ENCODE assay signal across 22 cellular contexts in the genomic region with DNA sequence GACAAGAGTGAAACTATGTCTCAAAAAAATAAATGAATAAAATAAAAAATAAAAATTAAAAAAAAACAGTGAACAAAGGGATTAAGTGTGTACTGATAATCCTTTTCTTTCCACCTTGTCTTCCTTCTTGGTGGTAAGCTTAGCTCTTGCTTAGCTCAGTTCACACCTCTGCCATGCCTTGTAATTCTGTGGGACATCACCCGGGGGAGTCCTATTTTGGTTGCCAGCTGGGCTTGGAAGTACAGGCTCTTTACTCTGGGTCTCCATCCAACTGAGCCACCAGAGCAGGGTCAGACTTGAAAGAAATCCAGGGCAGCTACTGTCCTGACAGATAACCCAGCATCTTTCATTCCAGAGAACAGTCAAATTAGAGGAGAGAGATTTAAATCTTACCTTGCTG.
DNase-seq lines count a peak whose midpoint lies in the region; ATAC-seq, FAIRE-seq and TF ChIP-seq lines count a peak whose summit lies in the region.
"Had no signal": no experiment of that assay in that cellular context is flagged by ENCODE, and none has a peak within 500 bp of the region (broad histone marks: within the 10 kb centered on the region; RNA-seq: fewer than 3 reads in every experiment).

No MANE protein-coding gene starts in this region.

- no peaks in the 10 kb centered on the region for H3K27me3 ChIP-seq in HUES64 (ENCODE audit: insufficient read depth, low read length)
- no peaks in the 10 kb centered on the region for H3K27me3 ChIP-seq in H1 (replicated peaks in 1 of 4; ENCODE audit: control insufficient read depth in 3 of 4, extremely low read depth in 1 of 4, insufficient read depth in 3 of 4, low read length in 3 of 4)
- H3K27me3 ChIP-seq in osteoblast (ENCODE audit: insufficient read depth, low read length): no peaks in the 10 kb centered on the region
- no peaks in the 10 kb centered on the region for H3K27me3 ChIP-seq in right lobe of liver
- H3K27me3 ChIP-seq: BE2C; BLaER1 treated with 17β-estradiol and CSF1 and Interleukin-3, amounts not matched to agents 10 nM and 100 nM had no signal

- no peak overlapping the region for H2AK5ac ChIP-seq in H1 (ENCODE audit: low read depth, low read length)

- no peak overlapping the region for H4K5ac ChIP-seq in H1 (ENCODE audit: insufficient read length, low read depth, low read length)

- DNase-seq in H1 (ENCODE audit: low read depth in 1 of 2, low spot score in 2 of 2) (no peak), iPS-NIHi7 (ENCODE audit: extremely low spot score) (peak; percentile 13), osteoblast (ENCODE audit: insufficient read length, low spot score, missing footprints) (peak; percentile 66), NCI-H2029 treated with DMSO at 0.1 percent for 48 hours (lab: John Stamatoyannopoulos, UW) (no peak), right lobe of liver (no peak), AG20443 (ENCODE audit: low spot score) (no peak)
- DNase-seq: AML-193; BE2C; Calu3; CD4-positive, alpha-beta T cell; COR-L47; DMS53; DMS79 treated with DMSO at 0.1 percent for 48 hours; GF-D8; HFFc6 had no signal

- no peak overlapping the region for H2BK120ac ChIP-seq in H1 (replicated peaks; ENCODE audit: low read depth, low read length)

- no peak overlapping the region for H3K4ac ChIP-seq in H1 (replicated peaks; ENCODE audit: insufficient read length, low read depth, low read length)

- H2BK15ac ChIP-seq in H1 (ENCODE audit: low read length): no peak overlapping the region

- H3K36me3 ChIP-seq in HUES64 (ENCODE audit: insufficient read depth, low read length) (no peaks in the 10 kb centered on the region), H1 (ENCODE audit: control insufficient read depth in 2 of 4, insufficient read depth in 4 of 4, low read length in 3 of 4) (no peaks in the 10 kb centered on the region; a peak in 1 of 8 replicates), osteoblast (ENCODE audit: insufficient read depth, low read length) (no peaks in the 10 kb centered on the region), right lobe of liver (no peaks in the 10 kb centered on the region)
- H3K36me3 ChIP-seq: BE2C; BLaER1 treated with 17β-estradiol and CSF1 and Interleukin-3, amounts not matched to agents 10 nM and 100 nM; HAP-1 had no signal

- peak overlapping the region; percentile 5; the same call in 1 of the 2 replicates for H3K27ac ChIP-seq in HUES64 (ENCODE audit: low read depth, low read length)
- no peak overlapping the region for H3K27ac ChIP-seq in H1 (ENCODE audit: low read depth, low read length)
- H3K27ac ChIP-seq in osteoblast (ENCODE audit: low read depth, low read length): no peak overlapping the region
- H3K27ac ChIP-seq in right lobe of liver: no peak overlapping the region
- H3K27ac ChIP-seq: BLaER1 treated with 17β-estradiol and CSF1 and Interleukin-3, amounts not matched to agents 10 nM and 100 nM had no signal

- 100% methylated on average over 1 of the region's 1 CpG for WGBS in HUES64
- 83% methylated on average over 1 of the region's 1 CpG; no CpG with 5 or more reads in 1 of the 2 experiments for WGBS in H1 (ENCODE audit: extremely low coverage in 1 of 2, insufficient coverage in 1 of 2, insufficient read length in 1 of 2, insufficient replicate concordance in 2 of 2, low coverage in 1 of 2, low lambda C conversion rate in 2 of 2, missing lambda C conversion rate in 1 of 2), 2 experiments
- whole genome bisulfite sequencing in right lobe of liver (ENCODE audit: insufficient coverage, low coverage, low lambda C conversion rate, missing lambda C conversion rate): 82% methylated on average over 1 of the region's 1 CpG

- H3K4me1 ChIP-seq in HUES64 (ENCODE audit: insufficient read depth, low read length) (peaks cover 9% of the 10 kb centered on the region; the same call in 1 of the 2 replicates), H1 (replicated peaks in 1 of 4; ENCODE audit: control insufficient read depth in 3 of 4, insufficient read depth in 4 of 4, low read length in 3 of 4) (no peaks in the 10 kb centered on the region), osteoblast (ENCODE audit: insufficient read depth, low read length) (no peaks in the 10 kb centered on the region), right lobe of liver (no peaks in the 10 kb centered on the region)
- H3K4me1 ChIP-seq: BE2C; BLaER1 treated with 17β-estradiol and CSF1 and Interleukin-3, amounts not matched to agents 10 nM and 100 nM; HAP-1 had no signal

- H3K4me3 ChIP-seq in HUES64 (ENCODE audit: low read length) (no peak overlapping the region), H1 (ENCODE audit: extremely low read depth in 1 of 4, insufficient read depth in 2 of 4, low read depth in 3 of 4, low read length in 4 of 4) (no peak overlapping the region), osteoblast (ENCODE audit: insufficient read depth, low read length) (no peak overlapping the region), right lobe of liver (no peak overlapping the region)
- H3K4me3 ChIP-seq: BLaER1 treated with 17β-estradiol and CSF1 and Interleukin-3, amounts not matched to agents 10 nM and 100 nM; GM23338; HAP-1 had no signal

- POLR2A ChIA-PET in H1 (lab: Charles Lee; ENCODE audit: partially characterized antibody): no interaction called here

- H3K4me2 ChIP-seq in H1 (ENCODE audit: insufficient read depth in 1 of 2, low read depth in 2 of 2, low read length in 2 of 2): no peak overlapping the region
- H3K4me2 ChIP-seq in osteoblast (ENCODE audit: insufficient read depth, low read length): no peak overlapping the region
- H3K4me2 ChIP-seq: BLaER1 treated with 17β-estradiol and CSF1 and Interleukin-3, amounts not matched to agents 10 nM and 100 nM had no signal

- no peak for TF ChIP-seq EP300 in H1 (IDR thresholded peaks at IDR 0.05; ENCODE audit: borderline replicate concordance in 1 of 2, low read depth in 2 of 2, low read length in 2 of 2)

- no peak overlapping the region for H3K23ac ChIP-seq in H1 (ENCODE audit: insufficient read length)

- TF ChIP-seq POLR2A in H1 (IDR thresholded peaks at IDR 0.05; ENCODE audit: control extremely low read depth in 1 of 2, low read depth in 2 of 2, low read length in 2 of 2) (no peak), right lobe of liver (IDR thresholded peaks at IDR 0.05) (no peak)

- H3K9ac ChIP-seq in HUES64 (ENCODE audit: low read depth, low read length) (no peak overlapping the region), H1 (replicated peaks in 1 of 4; ENCODE audit: extremely low read depth in 1 of 4, low read depth in 3 of 4, low read length in 3 of 4) (no peak overlapping the region)
- H3K9ac ChIP-seq: BLaER1 treated with 17β-estradiol and CSF1 and Interleukin-3, amounts not matched to agents 10 nM and 100 nM had no signal

- no peak overlapping the region for H4K8ac ChIP-seq in H1 (ENCODE audit: extremely low read depth, insufficient read depth, low read length)

- intact Hi-C loops in right lobe of liver (cut with DNase I): no loop called here

- no peaks in the 10 kb centered on the region for H3K23me2 ChIP-seq in H1 (ENCODE audit: low read depth, low read length)

- H3K9me3 ChIP-seq in HUES64 (ENCODE audit: insufficient read depth, low read depth, low read length) (peaks cover 5% of the 10 kb centered on the region; the same call in 1 of the 2 replicates), H1 (ENCODE audit: insufficient read depth in 2 of 2, low read depth in 1 of 2, low read length in 1 of 2) (peaks cover 0 to 4% of the 10 kb centered on the region in 2 experiments; a peak in 1 of 4 replicates), osteoblast (ENCODE audit: low read depth, low read length) (no peaks in the 10 kb centered on the region), right lobe of liver (no peaks in the 10 kb centered on the region)
- H3K9me3 ChIP-seq: BE2C, HAP-1 had no signal

- CTCF ChIA-PET in H1 (lab: Charles Lee; ENCODE audit: partially characterized antibody): no interaction called here

- H2AFZ ChIP-seq in H1 (ENCODE audit: low read length) (no peak overlapping the region), osteoblast (ENCODE audit: low read length) (no peak overlapping the region)
- H2AFZ ChIP-seq: GM23338 had no signal

- H3K79me2 ChIP-seq in H1 (ENCODE audit: control insufficient read depth in 1 of 2, insufficient read depth in 2 of 2, low read length in 2 of 2) (no peaks in the 10 kb centered on the region), osteoblast (ENCODE audit: insufficient read depth, low read length) (no peaks in the 10 kb centered on the region)

- no peak overlapping the region for H3K56ac ChIP-seq in H1 (replicated peaks; ENCODE audit: insufficient read length, low read depth, low read length)

- no peak overlapping the region; the same call in 1 of the 2 replicates for H3K18ac ChIP-seq in H1 (ENCODE audit: extremely low read depth, low read length)

- no peak for FAIRE-seq in H1 (lab: Jason Lieb, UNC)
- FAIRE-seq: GM12891, GM18507, H54 had no signal

- no peak for TF ChIP-seq RAD21 in H1 (IDR thresholded peaks at IDR 0.05 in 1 of 2, conservative IDR thresholded peaks at IDR 0.05 in 1 of 2; ENCODE audit: low read depth in 2 of 2, low read length in 2 of 2)

- H3K14ac ChIP-seq in H1 (ENCODE audit: insufficient read length): no peak overlapping the region

- H2BK12ac ChIP-seq in H1 (ENCODE audit: low read depth, low read length): no peak overlapping the region

- no peak for ATAC-seq in right lobe of liver
- ATAC-seq: GM23338 had no signal

- H2BK20ac ChIP-seq in H1 (ENCODE audit: low read length): no peak overlapping the region

- H4K91ac ChIP-seq in H1 (replicated peaks; ENCODE audit: insufficient read length, low read length): no peak overlapping the region

- no peaks in the 10 kb centered on the region for H4K20me1 ChIP-seq in H1 (replicated peaks in 1 of 2; ENCODE audit: control insufficient read depth in 1 of 2, insufficient read depth in 2 of 2, low read length in 2 of 2)
- no peaks in the 10 kb centered on the region for H4K20me1 ChIP-seq in osteoblast (ENCODE audit: insufficient read depth, low read length)
- H4K20me1 ChIP-seq: BLaER1 treated with 17β-estradiol and CSF1 and Interleukin-3, amounts not matched to agents 10 nM and 100 nM had no signal

- no peaks in the 10 kb centered on the region for H3K79me1 ChIP-seq in H1 (ENCODE audit: low read depth, low read length)

- TF ChIP-seq CTCF in H1 (IDR thresholded peaks at IDR 0.05; ENCODE audit: control extremely low read depth in 1 of 3, insufficient read depth in 1 of 3, low read depth in 1 of 3, low read length in 3 of 3): no peak
- TF ChIP-seq CTCF in osteoblast (IDR thresholded peaks at IDR 0.05; ENCODE audit: extremely low read depth, low read depth, low read length): no peak
- TF ChIP-seq CTCF in right lobe of liver (IDR thresholded peaks at IDR 0.05): no peak

- H2BK5ac ChIP-seq in H1 (ENCODE audit: low read depth, low read length): peak overlapping the region; percentile 44; the same call in 1 of the 2 replicates

TF ChIP-seq in H1, 55 proteins besides CTCF, POLR2A, EP300 and RAD21 (continues in another document):
- TF ChIP-seq SRF (IDR thresholded peaks at IDR 0.05; ENCODE audit: low read depth, low read length): no peak
- no peak for TF ChIP-seq CREB1 (IDR thresholded peaks at IDR 0.05)
- TF ChIP-seq YY1 (IDR thresholded peaks at IDR 0.05; ENCODE audit: low read depth, low read length): no peak
- no peak for TF ChIP-seq KDM5A (IDR thresholded peaks at IDR 0.05; ENCODE audit: low read length)
- no peak for TF ChIP-seq TCF12 (IDR thresholded peaks at IDR 0.05; ENCODE audit: low read depth, low read length)
- no peak for TF ChIP-seq EGR1 (IDR thresholded peaks at IDR 0.05; ENCODE audit: borderline replicate concordance, low read depth, low read length)
- TF ChIP-seq SAP30 (IDR thresholded peaks at IDR 0.05; ENCODE audit: insufficient read depth, insufficient replicate concordance, low read length): no peak

Comparison
In these comparisons a context has a peak if more than half of its experiments do, and no peak if none do; other contexts are left out.
1. DNase-seq: peak in iPS-NIHi7 (single experiment) and osteoblast (single experiment); none in H1 (0 of 2), NCI-H2029 treated with DMSO at 0.1 percent for 48 hours (single experiment), right lobe of liver (0 of 3) and AG20443 (single experiment).